ENCODE assay signal across 15 cellular contexts in the genomic region with DNA sequence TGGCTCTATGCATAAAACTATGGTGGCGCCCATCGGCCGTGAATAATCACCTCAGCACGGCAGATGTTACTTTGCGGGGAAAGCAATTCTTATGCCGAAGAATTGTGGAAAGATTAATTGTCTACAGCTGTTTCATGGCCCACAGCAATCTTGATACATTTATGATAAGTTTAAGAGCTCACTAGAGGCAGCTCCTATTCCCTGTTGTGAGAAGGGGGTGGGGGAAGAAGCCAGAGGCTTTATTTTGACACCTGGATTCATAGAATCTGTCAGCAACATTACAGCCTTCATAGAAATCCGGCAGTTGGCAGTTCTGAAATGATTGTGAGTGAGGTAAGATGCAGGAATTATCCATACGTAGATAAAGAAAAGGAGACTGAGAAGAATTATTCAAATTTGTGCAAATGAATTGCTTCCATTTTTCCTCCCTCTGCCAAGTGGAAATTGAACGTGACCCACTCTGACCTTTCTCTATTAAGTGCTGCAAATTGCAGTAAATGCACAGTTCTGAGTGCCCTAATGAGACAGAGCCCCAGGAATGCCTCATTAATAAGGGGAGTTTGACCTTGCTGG.
DNase-seq lines count a peak whose midpoint lies in the region; ATAC-seq lines count a peak whose summit lies in the region.
"Had no signal": no experiment of that assay in that cellular context is flagged by ENCODE, and none has a peak within 500 bp of the region (broad histone marks: within the 10 kb centered on the region; RNA-seq: fewer than 3 reads in every experiment).

No MANE protein-coding gene starts in this region.

- POLR2A ChIA-PET in activated CD4-positive, alpha-beta memory T cell treated with anti-CD3 and anti-CD28 coated beads, Interleukin-2, amount 10 ng/mL, durations not matched to agents 7 days and 5 days (lab: Charles Lee): no interaction called here

- no peak overlapping the region for H3K4me3 Mint-ChIP-seq in activated CD4-positive, alpha-beta memory T cell treated with anti-CD3 and anti-CD28 coated beads, Interleukin-2, amount 10 ng/mL, durations not matched to agents 7 days and 5 days
- H3K4me3 Mint-ChIP-seq: CD8-positive, alpha-beta memory T cell; IgD-negative memory B cell had no signal

- CTCF ChIA-PET in activated CD4-positive, alpha-beta memory T cell treated with anti-CD3 and anti-CD28 coated beads, Interleukin-2, amount 10 ng/mL, durations not matched to agents 7 days and 5 days (lab: Charles Lee): no interaction called here

- H3K9me3 ChIP-seq in SK-N-MC (ENCODE audit: low read depth, low read length): no peaks in the 10 kb centered on the region; the same call in 1 of the 2 replicates
- H3K9me3 ChIP-seq: Caco-2 had no signal

- H3K36me3 Mint-ChIP-seq in activated CD4-positive, alpha-beta memory T cell treated with anti-CD3 and anti-CD28 coated beads, Interleukin-2, amount 10 ng/mL, durations not matched to agents 7 days and 5 days (ENCODE audit: low read depth): no peaks in the 10 kb centered on the region
- H3K36me3 Mint-ChIP-seq: CD8-positive, alpha-beta memory T cell; IgD-negative memory B cell had no signal

- peak overlapping the region; percentile 82 for H3K9ac ChIP-seq in SK-N-MC (ENCODE audit: insufficient read length)
- H3K9ac ChIP-seq: BLaER1, GM23248 had no signal

- peak overlapping the region; percentile 76 for H3K4me3 ChIP-seq in SK-N-MC
- H3K4me3 ChIP-seq: BLaER1, GM23248 had no signal

- H3K9me3 Mint-ChIP-seq in activated CD4-positive, alpha-beta memory T cell treated with anti-CD3 and anti-CD28 coated beads, Interleukin-2, amount 10 ng/mL, durations not matched to agents 7 days and 5 days: no peaks in the 10 kb centered on the region

- no peak for ATAC-seq in GM18867 (IDR thresholded peaks at IDR 0.05; ENCODE audit: unreplicated experiment)

- no peaks in the 10 kb centered on the region for H3K4me1 Mint-ChIP-seq in activated CD4-positive, alpha-beta memory T cell treated with anti-CD3 and anti-CD28 coated beads, Interleukin-2, amount 10 ng/mL, durations not matched to agents 7 days and 5 days
- H3K4me1 Mint-ChIP-seq: CD8-positive, alpha-beta memory T cell; IgD-negative memory B cell had no signal

- no peaks in the 10 kb centered on the region for H3K27me3 Mint-ChIP-seq in activated CD4-positive, alpha-beta memory T cell treated with anti-CD3 and anti-CD28 coated beads, Interleukin-2, amount 10 ng/mL, durations not matched to agents 7 days and 5 days

- H3K36me3 ChIP-seq in SK-N-MC (ENCODE audit: insufficient read depth, low read length): peaks cover 4% of the 10 kb centered on the region; the same call in 1 of the 2 replicates
- H3K36me3 ChIP-seq: BLaER1 had no signal

- no peak overlapping the region for H3K27ac Mint-ChIP-seq in activated CD4-positive, alpha-beta memory T cell treated with anti-CD3 and anti-CD28 coated beads, Interleukin-2, amount 10 ng/mL, durations not matched to agents 7 days and 5 days
- H3K27ac Mint-ChIP-seq: CD8-positive, alpha-beta memory T cell; IgD-negative memory B cell had no signal

- DNase-seq in DMS 273 (lab: John Stamatoyannopoulos, UW; ENCODE audit: unreplicated experiment): peak; percentile 37
- DNase-seq in DMS 273 treated with DMSO at 0.1 percent for 48 hours (lab: John Stamatoyannopoulos, UW): no peak
- DNase-seq in NCI-H187 treated with DMSO at 0.1 percent for 48 hours (lab: John Stamatoyannopoulos, UW): peak; percentile 6
- peak; percentile 99 for DNase-seq in SK-N-MC (ENCODE audit: low read depth, low spot score)
- DNase-seq in retina: peak; percentile 62
- DNase-seq in activated CD4-positive, alpha-beta memory T cell treated with anti-CD3 and anti-CD28 coated beads, Interleukin-2, amount 10 ng/mL, durations not matched to agents 7 days and 5 days: no peak
- no peak for DNase-seq in mesenteric fat pad (ENCODE audit: low spot score)
- DNase-seq: AML-193; Caco-2; CD8-positive, alpha-beta memory T cell; GM23248 had no signal

- peak overlapping the region; percentile 100 for H3K27ac ChIP-seq in SK-N-MC
- H3K27ac ChIP-seq: 22Rv1, BLaER1, GM23248 had no signal

Comparison
In these comparisons a context has a peak if more than half of its experiments do, and no peak if none do; other contexts are left out.
1. DNase-seq: peak in DMS 273 (single experiment), NCI-H187 treated with DMSO at 0.1 percent for 48 hours (single experiment), SK-N-MC (single experiment) and retina (single experiment); none in DMS 273 treated with DMSO at 0.1 percent for 48 hours (single experiment), activated CD4-positive, alpha-beta memory T cell treated with anti-CD3 and anti-CD28 coated beads, Interleukin-2, amount 10 ng/mL, durations not matched to agents 7 days and 5 days (single experiment) and mesenteric fat pad (single experiment).